Comparison of ENCODE assay signal across 23 cellular contexts in genomic region chr11:96271777-96272176, GRCh38.
DNase-seq lines count a peak whose midpoint lies in the region; ATAC-seq, FAIRE-seq and TF ChIP-seq lines count a peak whose summit lies in the region.
"Had no signal": no experiment of that assay in that cellular context is flagged by ENCODE, and none has a peak within 500 bp of the region (broad histone marks: within the 10 kb centered on the region; RNA-seq: fewer than 3 reads in every experiment).

No MANE protein-coding gene starts in this region.

- no peaks in the 10 kb centered on the region for H3K23me2 ChIP-seq in H1 (ENCODE audit: low read depth, low read length)

- H4K12ac ChIP-seq in trophoblast cell (ENCODE audit: low read depth, low read length) = no peak overlapping the region

- POLR2A ChIA-PET in CD8-positive, alpha-beta T cell (lab: Charles Lee) = no interaction called here
- POLR2A ChIA-PET in PC-9 (lab: Charles Lee; ENCODE audit: unreplicated experiment) (no interaction called here), H1 (lab: Charles Lee; ENCODE audit: partially characterized antibody) (no interaction called here)

- H3K9me3 ChIP-seq in CD8-positive, alpha-beta T cell (ENCODE audit: low read length) = no peaks in the 10 kb centered on the region
- H3K9me3 ChIP-seq in PC-9 (ENCODE audit: insufficient read depth, low read depth) (peaks cover 8% of the 10 kb centered on the region; the same call in 1 of the 2 replicates), H1 (ENCODE audit: insufficient read depth in 2 of 2, low read depth in 1 of 2, low read length in 1 of 2) (no peaks in the 10 kb centered on the region), trophoblast cell (ENCODE audit: insufficient read depth, low read depth, low read length) (no peaks in the 10 kb centered on the region)
- H3K9me3 ChIP-seq: SJSA1, vagina had no signal

- H4K20me1 ChIP-seq in PC-9 (ENCODE audit: insufficient read depth) (no peaks in the 10 kb centered on the region), H1 (replicated peaks in 1 of 2; ENCODE audit: control insufficient read depth in 1 of 2, insufficient read depth in 2 of 2, low read length in 2 of 2) (no peaks in the 10 kb centered on the region)

- no peak overlapping the region for H2AK5ac ChIP-seq in H1 (ENCODE audit: low read depth, low read length)
- H2AK5ac ChIP-seq in trophoblast cell (ENCODE audit: low read length) = no peak overlapping the region

- ATAC-seq in CD8-positive, alpha-beta T cell = no peak
- no peak for ATAC-seq in Right ventricle myocardium superior (ENCODE audit: poor library complexity)
- ATAC-seq: right cardiac atrium had no signal

- H3K9ac ChIP-seq in H1 (replicated peaks in 1 of 4; ENCODE audit: extremely low read depth in 1 of 4, low read depth in 3 of 4, low read length in 3 of 4) (no peak overlapping the region), trophoblast cell (ENCODE audit: low read length) (no peak overlapping the region)

- H3K9me2 ChIP-seq in PC-9 (ENCODE audit: insufficient read depth) = no peaks in the 10 kb centered on the region

- peaks cover 44% of the 10 kb centered on the region for H3F3A ChIP-seq in PC-9 (ENCODE audit: insufficient read depth, low read depth)

- intact Hi-C loops in CD8-positive, alpha-beta T cell (cut with DNase I, micrococcal nuclease) = loop anchor here in 1 of 2 experiments (2.0 kb wide), 1 partner anchor 13 kb away; no protein-coding TSS in a partner anchor
- intact Hi-C loops in PC-9 (cut with micrococcal nuclease; ENCODE audit: unreplicated experiment) = loop anchor here (2.0 kb wide), 2 partner anchors 35 to 69 kb away; no protein-coding TSS in a partner anchor
- intact Hi-C loops in Right ventricle myocardium superior (cut with DNase I) = no loop called here

- no peak for DNase-seq in CD8-positive, alpha-beta T cell
- DNase-seq in PC-9 (no peak), H1 (ENCODE audit: low read depth in 1 of 2, low spot score in 2 of 2) (no peak), trophoblast cell (peak in 1 of 2 donors; percentile 53), middle frontal gyrus (ENCODE audit: extremely low spot score, low spot score) (no peak), Right ventricle myocardium superior (no peak), DMS79 (lab: John Stamatoyannopoulos, UW) (no peak)
- DNase-seq: activated CD4-positive, alpha-beta T cell treated with anti-CD3 and anti-CD28 coated beads, Interleukin-2, amount 10 ng/mL, durations not matched to agents 24 days and 14 days; activated naive CD4-positive, alpha-beta T cell treated with Interleukin-2 at 50 U/mL for 16 hours; brain microvascular endothelial cell; foreskin melanocyte; HCEC 1CT; KG1; NCI-H1048; NCI-H2107; NCI-H748 treated with DMSO at 0.1 percent for 48 hours; nucleus accumbens; right cardiac atrium had no signal

- H3K4me3 Mint-ChIP-seq in CD8-positive, alpha-beta T cell = no peak overlapping the region
- H3K4me3 Mint-ChIP-seq: activated CD4-positive, alpha-beta T cell treated with anti-CD3 and anti-CD28 coated beads, Interleukin-2, amount 10 ng/mL, durations not matched to agents 24 days and 14 days; dendritic cell treated with granulocyte-macrophage colony-stimulating factor and Interleukin-4, amounts not matched to agents 40 ng/mL and 50 ng/mL, for 4 days; T-helper 2 cell treated with Interferon-gamma antibody and Interleukin-4, amounts not matched to agents 5 μg/mL and 100 μg/mL, for 36 hours had no signal

- H3K4me1 ChIP-seq in CD8-positive, alpha-beta T cell (ENCODE audit: insufficient read depth, low read length) = peaks cover 23% of the 10 kb centered on the region
- peaks cover 67% of the 10 kb centered on the region for H3K4me1 ChIP-seq in PC-9 (replicated peaks; ENCODE audit: insufficient read depth)
- peaks cover 0 to 3% (median 1%) of the 10 kb centered on the region in 4 experiments; a peak in 3 of 7 replicates for H3K4me1 ChIP-seq in H1 (replicated peaks in 1 of 4; ENCODE audit: control insufficient read depth in 3 of 4, insufficient read depth in 4 of 4, low read length in 3 of 4)
- peaks cover 10 to 11% of the 10 kb centered on the region in 2 experiments for H3K4me1 ChIP-seq in trophoblast cell (ENCODE audit: control insufficient read depth in 1 of 2, insufficient read depth in 2 of 2, low read length in 2 of 2)

- no peak for TF ChIP-seq CTCF in CD8-positive, alpha-beta T cell (IDR thresholded peaks at IDR 0.05)
- no peak for TF ChIP-seq CTCF in PC-9 (conservative IDR thresholded peaks at IDR 0.05)
- no peak for TF ChIP-seq CTCF in H1 (IDR thresholded peaks at IDR 0.05; ENCODE audit: control extremely low read depth in 1 of 3, insufficient read depth in 1 of 3, low read depth in 1 of 3, low read length in 3 of 3)

- no peak overlapping the region for H3K14ac ChIP-seq in H1 (ENCODE audit: insufficient read length)
- peak overlapping the region; percentile 65 for H3K14ac ChIP-seq in trophoblast cell (ENCODE audit: low read length)

- H4K8ac ChIP-seq in H1 (ENCODE audit: extremely low read depth, insufficient read depth, low read length) (no peak overlapping the region), trophoblast cell (ENCODE audit: low read depth, low read length) (peak overlapping the region; percentile 32)

- H3K27ac Mint-ChIP-seq in CD8-positive, alpha-beta T cell = peak overlapping the region; percentile 72
- H3K27ac Mint-ChIP-seq: activated CD4-positive, alpha-beta T cell treated with anti-CD3 and anti-CD28 coated beads, Interleukin-2, amount 10 ng/mL, durations not matched to agents 24 days and 14 days; dendritic cell treated with granulocyte-macrophage colony-stimulating factor and Interleukin-4, amounts not matched to agents 40 ng/mL and 50 ng/mL, for 4 days; T-helper 2 cell treated with Interferon-gamma antibody and Interleukin-4, amounts not matched to agents 5 μg/mL and 100 μg/mL, for 36 hours had no signal

- peak overlapping the region; percentile 45; the same call in 1 of the 2 replicates for H2BK12ac ChIP-seq in H1 (ENCODE audit: low read depth, low read length)
- H2BK12ac ChIP-seq in trophoblast cell (ENCODE audit: low read length) = peak overlapping the region; percentile 63

- H3K18ac ChIP-seq in H1 (ENCODE audit: extremely low read depth, low read length) (no peak overlapping the region), trophoblast cell (ENCODE audit: low read length) (peak overlapping the region; percentile 22)

- CTCF ChIA-PET in CD8-positive, alpha-beta T cell (lab: Charles Lee) = no interaction called here
- CTCF ChIA-PET in PC-9 (lab: Charles Lee) = no interaction called here
- CTCF ChIA-PET in H1 (lab: Charles Lee; ENCODE audit: partially characterized antibody) = no interaction called here

- no peak overlapping the region for H4K91ac ChIP-seq in H1 (replicated peaks; ENCODE audit: insufficient read length, low read length)
- H4K91ac ChIP-seq in trophoblast cell (ENCODE audit: low read depth, low read length) = peak overlapping the region; percentile 64

- WGBS in H1 (ENCODE audit: extremely low coverage in 1 of 2, insufficient coverage in 1 of 2, insufficient read length in 1 of 2, insufficient replicate concordance in 2 of 2, low coverage in 1 of 2, low lambda C conversion rate in 2 of 2, missing lambda C conversion rate in 1 of 2), 2 experiments = 96% methylated on average over 4 of the region's 4 CpGs; no CpG with 5 or more reads in 1 of the 2 experiments
- no CpG with 5 or more reads among the region's 4 CpGs for WGBS in trophoblast cell (ENCODE audit: extremely low coverage, insufficient coverage, insufficient read length)

- TF ChIP-seq POLR2A in H1 (IDR thresholded peaks at IDR 0.05; ENCODE audit: control extremely low read depth in 1 of 2, low read depth in 2 of 2, low read length in 2 of 2) = no peak

- H3K9me3 Mint-ChIP-seq in CD8-positive, alpha-beta T cell = peaks cover 8% of the 10 kb centered on the region

- no peaks in the 10 kb centered on the region for H3K36me3 ChIP-seq in CD8-positive, alpha-beta T cell (ENCODE audit: insufficient read depth, low read length)
- H3K36me3 ChIP-seq in PC-9 (ENCODE audit: low read depth) (peaks cover 34% of the 10 kb centered on the region), H1 (ENCODE audit: control insufficient read depth in 2 of 4, insufficient read depth in 4 of 4, low read length in 3 of 4) (no peaks in the 10 kb centered on the region), trophoblast cell (ENCODE audit: control insufficient read depth in 1 of 2, insufficient read depth in 2 of 2, low read length in 2 of 2) (peaks cover 10 to 15% of the 10 kb centered on the region in 2 experiments)
- H3K36me3 ChIP-seq: SJSA1, vagina had no signal

- H3K4me2 ChIP-seq in PC-9 (peak overlapping the region; percentile 75), H1 (ENCODE audit: insufficient read depth in 1 of 2, low read depth in 2 of 2, low read length in 2 of 2) (no peak overlapping the region), trophoblast cell (ENCODE audit: low read length) (no peak overlapping the region)

- no peak for FAIRE-seq in H1 (lab: Jason Lieb, UNC)
- FAIRE-seq: GM12891 had no signal

- H3K79me1 ChIP-seq in H1 (ENCODE audit: low read depth, low read length) (no peaks in the 10 kb centered on the region), trophoblast cell (ENCODE audit: low read length) (peaks cover 23% of the 10 kb centered on the region)

- H2BK15ac ChIP-seq in H1 (ENCODE audit: low read length) = no peak overlapping the region

- peaks cover 40% of the 10 kb centered on the region for H3K36me3 Mint-ChIP-seq in CD8-positive, alpha-beta T cell

- H3K23ac ChIP-seq in H1 (ENCODE audit: insufficient read length) = no peak overlapping the region
- no peak overlapping the region for H3K23ac ChIP-seq in trophoblast cell (ENCODE audit: low read length)

- H2AFZ ChIP-seq in PC-9 = no peak overlapping the region
- H2AFZ ChIP-seq in H1 (ENCODE audit: low read length) = no peak overlapping the region
- H2AFZ ChIP-seq in trophoblast cell (ENCODE audit: insufficient read depth, low read length, poor library complexity) = no peak overlapping the region

- no peaks in the 10 kb centered on the region for H3K27me3 ChIP-seq in CD8-positive, alpha-beta T cell (ENCODE audit: insufficient read depth, low read length)
- H3K27me3 ChIP-seq in PC-9 (ENCODE audit: insufficient read depth, low read depth) (no peaks in the 10 kb centered on the region), H1 (replicated peaks in 1 of 4; ENCODE audit: control insufficient read depth in 3 of 4, extremely low read depth in 1 of 4, insufficient read depth in 3 of 4, low read length in 3 of 4) (no peaks in the 10 kb centered on the region), trophoblast cell (ENCODE audit: insufficient read depth, low read length) (no peaks in the 10 kb centered on the region)
- H3K27me3 ChIP-seq: brain microvascular endothelial cell, SJSA1, vagina had no signal

- no peak overlapping the region for H3K4me3 ChIP-seq in CD8-positive, alpha-beta T cell (ENCODE audit: low read depth, low read length)
- H3K4me3 ChIP-seq in PC-9 (peak overlapping the region; percentile 36; the same call in 1 of the 2 replicates), H1 (ENCODE audit: extremely low read depth in 1 of 4, insufficient read depth in 2 of 4, low read depth in 3 of 4, low read length in 4 of 4) (no peak overlapping the region), trophoblast cell (ENCODE audit: low read depth, low read length) (no peak overlapping the region)
- H3K4me3 ChIP-seq: SJSA1, vagina had no signal

- H3K4me1 Mint-ChIP-seq in CD8-positive, alpha-beta T cell (ENCODE audit: low read depth) = peaks cover 67% of the 10 kb centered on the region

- no peak overlapping the region for H3K27ac ChIP-seq in CD8-positive, alpha-beta T cell (ENCODE audit: low read depth, low read length)
- peak overlapping the region; percentile 94 for H3K27ac ChIP-seq in PC-9
- no peak overlapping the region for H3K27ac ChIP-seq in H1 (ENCODE audit: low read depth, low read length)
- H3K27ac ChIP-seq in trophoblast cell (ENCODE audit: low read depth, low read length) = peak overlapping the region; percentile 95
- H3K27ac ChIP-seq: brain microvascular endothelial cell, SJSA1 had no signal

- H3K79me2 ChIP-seq in PC-9 (ENCODE audit: low read depth) (peaks cover 80% of the 10 kb centered on the region), H1 (ENCODE audit: control insufficient read depth in 1 of 2, insufficient read depth in 2 of 2, low read length in 2 of 2) (no peaks in the 10 kb centered on the region), trophoblast cell (ENCODE audit: control insufficient read depth, insufficient read depth, low read length, poor library complexity) (peaks cover 6% of the 10 kb centered on the region)

- TF ChIP-seq EP300 in H1 (IDR thresholded peaks at IDR 0.05; ENCODE audit: borderline replicate concordance in 1 of 2, low read depth in 2 of 2, low read length in 2 of 2) = no peak

- BruUV-seq in PC-9 (replicated peaks; lab: Mats Ljungman, UMichigan) = no TSS peak

- no peak overlapping the region for H2BK5ac ChIP-seq in H1 (ENCODE audit: low read depth, low read length)
- H2BK5ac ChIP-seq in trophoblast cell (ENCODE audit: low read depth, low read length, poor library complexity) = peak overlapping the region; percentile 50

- no peak for TF ChIP-seq RAD21 in H1 (IDR thresholded peaks at IDR 0.05 in 1 of 2, conservative IDR thresholded peaks at IDR 0.05 in 1 of 2; ENCODE audit: low read depth in 2 of 2, low read length in 2 of 2)

- no peaks in the 10 kb centered on the region for H3K27me3 Mint-ChIP-seq in CD8-positive, alpha-beta T cell (ENCODE audit: low read depth)
- H3K27me3 Mint-ChIP-seq: activated CD4-positive, alpha-beta T cell treated with anti-CD3 and anti-CD28 coated beads, Interleukin-2, amount 10 ng/mL, durations not matched to agents 24 days and 14 days; dendritic cell treated with granulocyte-macrophage colony-stimulating factor and Interleukin-4, amounts not matched to agents 40 ng/mL and 50 ng/mL, for 4 days had no signal

- no peak overlapping the region for H2BK20ac ChIP-seq in H1 (ENCODE audit: low read length)

- no peak overlapping the region for H3K56ac ChIP-seq in H1 (replicated peaks; ENCODE audit: insufficient read length, low read depth, low read length)

- H3K4ac ChIP-seq in H1 (replicated peaks; ENCODE audit: insufficient read length, low read depth, low read length) (no peak overlapping the region), trophoblast cell (ENCODE audit: low read depth, low read length) (peak overlapping the region; percentile 54)

- no peak overlapping the region for H4K5ac ChIP-seq in H1 (ENCODE audit: insufficient read length, low read depth, low read length)

- H2BK120ac ChIP-seq in H1 (replicated peaks; ENCODE audit: low read depth, low read length) (no peak overlapping the region), trophoblast cell (ENCODE audit: insufficient read depth, low read length, poor library complexity) (peak overlapping the region; percentile 68)

Comparison
In these comparisons a context has a peak if more than half of its experiments do, and no peak if none do; other contexts are left out.
1. H3K27ac ChIP-seq: peak in PC-9 (single experiment) and trophoblast cell (single experiment); none in CD8-positive, alpha-beta T cell (single experiment) and H1 (single experiment).